In genomic region chr7:100061518-100062193, GRCh38 we compare ENCODE assay signal across 17 cellular contexts.
"Had no signal": no experiment of that assay in that cellular context is flagged by ENCODE, and none has a peak within 500 bp of the region (broad histone marks: within the 10 kb centered on the region; RNA-seq: fewer than 3 reads in every experiment).

No MANE protein-coding gene starts in this region.

- DNase-seq: activated CD4-positive, alpha-beta T cell treated with anti-CD3 and anti-CD28 coated beads, Interleukin-2, amount 10 ng/mL, durations not matched to agents 24 days and 14 days; activated CD4-positive, CD25-positive, alpha-beta regulatory T cell; activated CD8-positive, alpha-beta memory T cell treated with anti-CD3 and anti-CD28 coated beads, Interleukin-2, amount 50 U/mL, for 48 hours; activated CD8-positive, alpha-beta T cell treated with anti-CD3 and anti-CD28 coated beads, Interleukin-2, amount 10 ng/mL, durations not matched to agents 7 days and 5 days; dermis blood vessel endothelial cell; effector memory CD8-positive, alpha-beta T cell; gastrocnemius medialis; midbrain; naive B cell; retina; stimulated activated CD4-positive, alpha-beta T cell treated with anti-CD3 and anti-CD28 coated beads, Interleukin-2, amount 100 ng/mL, for 48 hours; stimulated activated naive CD4-positive, alpha-beta T cell; transverse colon had no signal

- H3K27me3 ChIP-seq: ascending aorta, breast epithelium, gastrocnemius medialis, transverse colon had no signal

- H3K27ac ChIP-seq: ascending aorta, breast epithelium, epithelial cell of prostate, gastrocnemius medialis, transverse colon had no signal

- H3K4me1 Mint-ChIP-seq: activated CD4-positive, alpha-beta T cell treated with anti-CD3 and anti-CD28 coated beads, Interleukin-2, amount 10 ng/mL, durations not matched to agents 24 days and 14 days had no signal

- H3K27me3 Mint-ChIP-seq: activated CD4-positive, alpha-beta T cell treated with anti-CD3 and anti-CD28 coated beads, Interleukin-2, amount 10 ng/mL, durations not matched to agents 24 days and 14 days; effector memory CD8-positive, alpha-beta T cell; naive B cell had no signal

- ATAC-seq: activated CD8-positive, alpha-beta T cell treated with anti-CD3 and anti-CD28 coated beads, Interleukin-2, amount 10 ng/mL, durations not matched to agents 7 days and 5 days; effector memory CD8-positive, alpha-beta T cell; gastrocnemius medialis had no signal

- H3K4me3 ChIP-seq: ascending aorta, breast epithelium, gastrocnemius medialis, transverse colon had no signal

- H3K9me3 Mint-ChIP-seq: activated CD4-positive, alpha-beta T cell treated with anti-CD3 and anti-CD28 coated beads, Interleukin-2, amount 10 ng/mL, durations not matched to agents 24 days and 14 days; activated T-helper 1 cell treated with anti-CD3 and anti-CD28 coated beads, Interleukin-12 subunit alpha, Interleukin-12 subunit beta, Interleukin-2, Interleukin-4 antibody, amounts not matched to agents 30 ng/mL and 10 ng/mL and 1 ng/mL, durations not matched to agents 14 hours and 24 hours and 36 hours; effector memory CD8-positive, alpha-beta T cell; naive B cell had no signal

- H3K4me1 ChIP-seq: ascending aorta, breast epithelium had no signal

- H3K9me3 ChIP-seq: ascending aorta, breast epithelium, gastrocnemius medialis, transverse colon had no signal

- H3K27ac Mint-ChIP-seq: activated CD4-positive, alpha-beta T cell treated with anti-CD3 and anti-CD28 coated beads, Interleukin-2, amount 10 ng/mL, durations not matched to agents 24 days and 14 days; activated T-helper 1 cell treated with anti-CD3 and anti-CD28 coated beads, Interleukin-12 subunit alpha, Interleukin-12 subunit beta, Interleukin-2, Interleukin-4 antibody, amounts not matched to agents 30 ng/mL and 10 ng/mL and 1 ng/mL, durations not matched to agents 14 hours and 24 hours and 36 hours; naive B cell had no signal

- H3K4me3 Mint-ChIP-seq: activated CD4-positive, alpha-beta T cell treated with anti-CD3 and anti-CD28 coated beads, Interleukin-2, amount 10 ng/mL, durations not matched to agents 24 days and 14 days; activated CD8-positive, alpha-beta T cell treated with anti-CD3 and anti-CD28 coated beads, Interleukin-2, amount 10 ng/mL, durations not matched to agents 7 days and 5 days; activated T-helper 1 cell treated with anti-CD3 and anti-CD28 coated beads, Interleukin-12 subunit alpha, Interleukin-12 subunit beta, Interleukin-2, Interleukin-4 antibody, amounts not matched to agents 30 ng/mL and 10 ng/mL and 1 ng/mL, durations not matched to agents 14 hours and 24 hours and 36 hours; effector memory CD8-positive, alpha-beta T cell; naive B cell had no signal

- H3K36me3 ChIP-seq: breast epithelium had no signal
